Comparison of ENCODE assay signal across 28 cellular contexts in genomic region chr6:36969240-36969691, GRCh38. TPM values are rescaled to one million over a fixed set of nuclear protein-coding genes. Genes with fewer than 3 reads are reported as not detected.
DNase-seq lines count a peak whose midpoint lies in the region; ATAC-seq and TF ChIP-seq lines count a peak whose summit lies in the region.
"Had no signal": no experiment of that assay in that cellular context is flagged by ENCODE, and none has a peak within 500 bp of the region (broad histone marks: within the 10 kb centered on the region; RNA-seq: fewer than 3 reads in every experiment).

No MANE protein-coding gene starts in this region.

- H2BK120ac ChIP-seq in trophoblast cell (ENCODE audit: insufficient read depth, low read length, poor library complexity), result no peak overlapping the region

- ATAC-seq in lung (ENCODE audit: insufficient read depth, low FRiP score), result peak; percentile 73
- ATAC-seq: activated naive CD8-positive, alpha-beta T cell treated with anti-CD3 and anti-CD28 coated beads, Interleukin-2, amount 50 U/mL, for 24 hours; stimulated activated naive CD8-positive, alpha-beta T cell treated with anti-CD3 and anti-CD28 coated beads, Interleukin-15, amount 100 ng/mL, for 72 hours had no signal

- H3K27me3 ChIP-seq in lung (ENCODE audit: control insufficient read depth, insufficient read depth) (no peaks in the 10 kb centered on the region), tibial nerve (no peaks in the 10 kb centered on the region), trophoblast cell (ENCODE audit: insufficient read depth, low read length) (no peaks in the 10 kb centered on the region)

- H4K12ac ChIP-seq in trophoblast cell (ENCODE audit: low read depth, low read length), result no peak overlapping the region

- no peak for TF ChIP-seq CTCF in epithelial cell of esophagus (IDR thresholded peaks at IDR 0.05; ENCODE audit: insufficient read depth, low read depth, low read length, missing control alignments)
- TF ChIP-seq CTCF in lung (IDR thresholded peaks at IDR 0.05; ENCODE audit: control extremely low read depth, extremely low read depth), result no peak
- TF ChIP-seq CTCF in tibial nerve (IDR thresholded peaks at IDR 0.05), result no peak

- TF ChIP-seq POLR2A in tibial nerve (IDR thresholded peaks at IDR 0.05), result no peak

- no peak overlapping the region for H2BK12ac ChIP-seq in trophoblast cell (ENCODE audit: low read length)

- no peak overlapping the region for H4K8ac ChIP-seq in trophoblast cell (ENCODE audit: low read depth, low read length)

- H3K36me3 ChIP-seq in lung (ENCODE audit: control insufficient read depth in 2 of 2, insufficient read depth in 2 of 2, low read length in 2 of 2) (peaks cover 23 to 64% of the 10 kb centered on the region in 2 donors), tibial nerve (peaks cover 12 to 86% (median 34%) of the 10 kb centered on the region in 3 donors), trophoblast cell (ENCODE audit: control insufficient read depth in 1 of 2, insufficient read depth in 2 of 2, low read length in 2 of 2) (peaks cover 55 to 69% of the 10 kb centered on the region in 2 experiments)

- peaks cover 0 to 2% of the 10 kb centered on the region in 2 donors for H3K9me3 ChIP-seq in lung (ENCODE audit: control insufficient read depth in 2 of 2, insufficient read depth in 1 of 2, low read length in 1 of 2)
- H3K9me3 ChIP-seq in tibial nerve, result no peaks in the 10 kb centered on the region
- H3K9me3 ChIP-seq in trophoblast cell (ENCODE audit: insufficient read depth, low read depth, low read length), result peaks cover 2% of the 10 kb centered on the region

- H4K91ac ChIP-seq in trophoblast cell (ENCODE audit: low read depth, low read length), result no peak overlapping the region

- H2BK5ac ChIP-seq in trophoblast cell (ENCODE audit: low read depth, low read length, poor library complexity), result no peak overlapping the region

- no peak overlapping the region for H3K4me3 ChIP-seq in epithelial cell of esophagus (ENCODE audit: low read length)
- H3K4me3 ChIP-seq in lung, result no peak overlapping the region
- H3K4me3 ChIP-seq in tibial nerve, result no peak overlapping the region
- no peak overlapping the region for H3K4me3 ChIP-seq in trophoblast cell (ENCODE audit: low read depth, low read length)
- H3K4me3 ChIP-seq: GM23248, PC-9 had no signal

- no peak overlapping the region for H3K14ac ChIP-seq in trophoblast cell (ENCODE audit: low read length)

- H3K9ac ChIP-seq in trophoblast cell (ENCODE audit: low read length), result no peak overlapping the region
- H3K9ac ChIP-seq: GM23248 had no signal

- no peak overlapping the region for H3K4ac ChIP-seq in trophoblast cell (ENCODE audit: low read depth, low read length)

- H3K79me1 ChIP-seq in trophoblast cell (ENCODE audit: low read length), result no peaks in the 10 kb centered on the region

- no peak overlapping the region for H3K23ac ChIP-seq in trophoblast cell (ENCODE audit: low read length)

- TF ChIP-seq EP300 in tibial nerve (IDR thresholded peaks at IDR 0.05), result no peak

- H2AK5ac ChIP-seq in trophoblast cell (ENCODE audit: low read length), result no peak overlapping the region

- no peak overlapping the region for H3K4me2 ChIP-seq in trophoblast cell (ENCODE audit: low read length)
- H3K4me2 ChIP-seq: PC-9 had no signal

- H3K4me1 ChIP-seq in lung (ENCODE audit: control insufficient read depth in 2 of 2, insufficient read depth in 2 of 2, low read length in 2 of 2) (peaks cover 0 to 3% of the 10 kb centered on the region in 2 donors), tibial nerve (peaks cover 0 to 60% (median 5%) of the 10 kb centered on the region in 4 donors), trophoblast cell (ENCODE audit: control insufficient read depth in 1 of 2, insufficient read depth in 2 of 2, low read length in 2 of 2) (peaks cover 5 to 11% of the 10 kb centered on the region in 2 experiments)

- WGBS in lung, 2 donors, result 82 to 91% methylated on average over 14 of the region's 14 CpGs
- 69 to 83% methylated on average over 10 to 14 of the region's 14 CpGs for WGBS in tibial nerve, 2 donors
- WGBS in trophoblast cell (ENCODE audit: extremely low coverage, insufficient coverage, insufficient read length), result no CpG with 5 or more reads among the region's 14 CpGs

- H3K27ac ChIP-seq in lung (ENCODE audit: low read depth in 1 of 2, low read length in 1 of 2) (peak overlapping the region in 1 of 2 donors; percentile 66), tibial nerve (peak overlapping the region; percentile 13 to 79 (median 64)), trophoblast cell (ENCODE audit: low read depth, low read length) (no peak overlapping the region)
- H3K27ac ChIP-seq: 22Rv1, GM23248, PC-9, VCaP had no signal

- H3K18ac ChIP-seq in trophoblast cell (ENCODE audit: low read length), result no peak overlapping the region

- no peak overlapping the region for H2AFZ ChIP-seq in trophoblast cell (ENCODE audit: insufficient read depth, low read length, poor library complexity)
- H2AFZ ChIP-seq: GM23248, PC-9 had no signal

- peak; percentile 54 for DNase-seq in activated effector memory CD4-positive, alpha-beta T cell treated with anti-CD3 and anti-CD28 coated beads, Interleukin-2, amount 50 U/mL, for 16 hours
- no peak for DNase-seq in activated effector memory CD4-positive, alpha-beta T cell treated with Interleukin-2 at 50 U/mL for 16 hours
- DNase-seq in epithelial cell of esophagus (ENCODE audit: low read depth) (peak; percentile 33), lung (ENCODE audit: low spot score) (peak; percentile 74), tibial nerve (ENCODE audit: low spot score in 2 of 2) (no peak), trophoblast cell (no peak), cerebellar cortex (ENCODE audit: low spot score) (no peak), cortex of kidney (lab: John Stamatoyannopoulos, UW) (no peak)
- DNase-seq: activated CD4-positive, alpha-beta T cell treated with anti-CD3 and anti-CD28 coated beads for 4 hours; activated CD8-positive, alpha-beta memory T cell treated with anti-CD3 and anti-CD28 coated beads for 24 hours; activated gamma-delta T cell; activated naive CD8-positive, alpha-beta T cell treated with anti-CD3 and anti-CD28 coated beads, Interleukin-2, amount 50 U/mL, for 24 hours; CD4-positive, alpha-beta memory T cell; EL; GM23248; mesenchymal stem cell; NCI-H1048; NCI-H187; NCI-H2171; NCI-H524 treated with DMSO at 0.1 percent for 48 hours; NK-92 treated with Interleukin-12 subunit alpha and Interleukin-12 subunit beta, amount 100 ng/mL, for 24 hours; PC-9; SIG-M5; stimulated activated naive CD8-positive, alpha-beta T cell treated with anti-CD3 and anti-CD28 coated beads, Interleukin-15, amount 100 ng/mL, for 72 hours had no signal

- no peaks in the 10 kb centered on the region for H3K79me2 ChIP-seq in trophoblast cell (ENCODE audit: control insufficient read depth, insufficient read depth, low read length, poor library complexity)

RNA-seq across cellular contexts. Expression of gene PI16, which starts 14.7 kb away (rescaled TPM):
- 1 to 10 TPM; 1.7 to 3.8 TPM for total RNA-seq in lung
- polyA plus RNA-seq in lung, result 1 to 10 TPM in 1 of 2 donors, under 1 TPM in 1; 0.60 to 4.3 TPM
- 10 to 100 TPM; 17.4 to 70.2 (median 46.2) TPM for total RNA-seq in tibial nerve
- not detected in 2 replicates for polyA plus RNA-seq in trophoblast cell (2013)
- total RNA-seq: kidney epithelial cell, myocyte had no signal

RNA-seq across cellular contexts. Expression of gene MTCH1, which starts 16.7 kb away (rescaled TPM):
- total RNA-seq in lung (100 to 1,000 TPM; 133 to 210 TPM), tibial nerve (100 to 1,000 TPM; 277 to 347 (median 301) TPM)
- 100 to 1,000 TPM; 120 to 180 TPM for polyA plus RNA-seq in lung
- polyA plus RNA-seq in trophoblast cell (2013), result 96.9 and 97.4 TPM in 2 replicates

RNA-seq across cellular contexts. Expression of gene FGD2, which starts 36.2 kb away (rescaled TPM):
- 10 to 100 TPM; 24.2 to 76.7 TPM for total RNA-seq in lung
- polyA plus RNA-seq in lung, result 10 to 100 TPM; 20.4 to 55.9 TPM
- total RNA-seq in tibial nerve, result 100 to 1,000 TPM in 1 of 4 donors, 10 to 100 TPM in 3; 40.9 to 182 (median 48.5) TPM
- polyA plus RNA-seq in trophoblast cell (2013), result not detected in 2 replicates
- total RNA-seq: GM23248, myocyte had no signal
- polyA plus RNA-seq: GM23248 had no signal

Comparison
In these comparisons a context has a peak if more than half of its experiments do, and no peak if none do; other contexts are left out.
1. DNase-seq: peak in activated effector memory CD4-positive, alpha-beta T cell treated with anti-CD3 and anti-CD28 coated beads, Interleukin-2, amount 50 U/mL, for 16 hours (single experiment), epithelial cell of esophagus (single experiment) and lung (single experiment); none in activated effector memory CD4-positive, alpha-beta T cell treated with Interleukin-2 at 50 U/mL for 16 hours (single experiment), tibial nerve (0 of 2), trophoblast cell (0 of 2), cerebellar cortex (single experiment) and cortex of kidney (single experiment).